In genomic region chr17:16083223-16083622, GRCh38 we compare ENCODE assay signal across 23 cellular contexts.
DNase-seq lines count a peak whose midpoint lies in the region; ATAC-seq, FAIRE-seq and TF ChIP-seq lines count a peak whose summit lies in the region.
"Had no signal": no experiment of that assay in that cellular context is flagged by ENCODE, and none has a peak within 500 bp of the region (broad histone marks: within the 10 kb centered on the region; RNA-seq: fewer than 3 reads in every experiment).

No MANE protein-coding gene starts in this region.

- DNase-seq in astrocyte (ENCODE audit: low read depth) (no peak), vagina (ENCODE audit: extremely low spot score in 2 of 2) (no peak), HUDEP-2 (lab: John Stamatoyannopoulos, UW; ENCODE audit: unreplicated experiment in 76 of 76) (no peak)
- DNase-seq in activated naive CD4-positive, alpha-beta T cell treated with anti-CD3 and anti-CD28 coated beads, Interleukin-2, amount 50 U/mL, for 16 hours: no peak
- DNase-seq: 8988T; ACHN; BE2C; C1 segment of cervical spinal cord; Caco-2; Calu3; CD4-positive, alpha-beta T cell; CD8-positive, alpha-beta T cell; DMS79 treated with DMSO at 0.1 percent for 48 hours; GF-D8 had no signal

- H3K27me3 Mint-ChIP-seq in astrocyte (ENCODE audit: low read depth, unreplicated experiment): no peaks in the 10 kb centered on the region
- H3K27me3 Mint-ChIP-seq: CD4-positive, alpha-beta T cell had no signal

- TF ChIP-seq POLR2A in vagina (IDR thresholded peaks at IDR 0.05): no peak

- H3K4me1 ChIP-seq in HEK293 (ENCODE audit: control insufficient read depth, insufficient read depth, low read length) (no peaks in the 10 kb centered on the region), astrocyte (ENCODE audit: insufficient read depth, low read length) (peaks cover 7% of the 10 kb centered on the region), vagina (peaks cover 16% of the 10 kb centered on the region)
- H3K4me1 ChIP-seq: BE2C, BLaER1, Caco-2 had no signal

- FAIRE-seq in astrocyte (lab: Jason Lieb, UNC): no peak
- FAIRE-seq: A204.1, D721Med, G401.6, GM12891, GM19239 had no signal

- H3K9ac ChIP-seq in astrocyte (ENCODE audit: low read length): no peak overlapping the region
- H3K9ac ChIP-seq: BLaER1 had no signal

- H2AFZ ChIP-seq in astrocyte (ENCODE audit: low read depth, low read length): no peak overlapping the region

- ATAC-seq in HG02970 (IDR thresholded peaks at IDR 0.05; ENCODE audit: low FRiP score, unreplicated experiment): no peak
- ATAC-seq: CD8-positive, alpha-beta T cell had no signal

- peaks cover 3% of the 10 kb centered on the region for H3K9me3 Mint-ChIP-seq in astrocyte (ENCODE audit: unreplicated experiment)
- H3K9me3 Mint-ChIP-seq: CD14-positive monocyte; CD4-positive, alpha-beta T cell; CD8-positive, alpha-beta T cell had no signal

- H3K27ac ChIP-seq in HEK293 (ENCODE audit: extremely low read depth, low read depth, low read length) (no peak overlapping the region), astrocyte (ENCODE audit: low read depth, low read length) (no peak overlapping the region), vagina (peak overlapping the region; percentile 36)
- H3K27ac ChIP-seq: BLaER1 had no signal

- H3K4me3 ChIP-seq in HEK293 (ENCODE audit: low read depth, low read length) (no peak overlapping the region), astrocyte (ENCODE audit: insufficient read depth, low read depth, low read length) (no peak overlapping the region), vagina (no peak overlapping the region)
- H3K4me3 ChIP-seq: BLaER1 had no signal

- no peak overlapping the region for H3K4me3 Mint-ChIP-seq in astrocyte (ENCODE audit: unreplicated experiment)
- H3K4me3 Mint-ChIP-seq: CD14-positive monocyte; CD4-positive, alpha-beta T cell; CD8-positive, alpha-beta T cell had no signal

- no peaks in the 10 kb centered on the region for H3K27me3 ChIP-seq in astrocyte (ENCODE audit: insufficient read depth, low read length)
- no peaks in the 10 kb centered on the region for H3K27me3 ChIP-seq in vagina
- H3K27me3 ChIP-seq: BE2C, BLaER1 had no signal

- H3K36me3 ChIP-seq in HEK293 (ENCODE audit: control insufficient read depth in 2 of 2, insufficient read depth in 1 of 2, low read length in 2 of 2) (peaks cover 43 to 66% of the 10 kb centered on the region in 2 experiments), astrocyte (ENCODE audit: insufficient read depth, low read length) (peaks cover 27% of the 10 kb centered on the region), vagina (peaks cover 0 to 27% of the 10 kb centered on the region in 2 donors)

- peaks cover 2% of the 10 kb centered on the region for H3K9me3 ChIP-seq in HEK293 (ENCODE audit: control insufficient read depth, insufficient read depth, low read depth, low read length)
- no peaks in the 10 kb centered on the region for H3K9me3 ChIP-seq in astrocyte (ENCODE audit: insufficient read depth, low read depth, low read length)
- no peaks in the 10 kb centered on the region for H3K9me3 ChIP-seq in vagina
- H3K9me3 ChIP-seq: BE2C, BLaER1, Caco-2 had no signal

- POLR2A ChIA-PET in HEK293 (lab: Yijun Ruan, JAX): interaction anchor here (0.7 kb wide), 1 partner anchor 25 kb away, joined by 3 read pairs; no protein-coding TSS in a partner anchor

- CTCF ChIA-PET in HEK293 (lab: Yijun Ruan, JAX): no interaction called here

- peaks cover 13% of the 10 kb centered on the region for H3K36me3 Mint-ChIP-seq in astrocyte (ENCODE audit: low read depth, unreplicated experiment)

- peaks cover 35% of the 10 kb centered on the region for H3K79me2 ChIP-seq in astrocyte (ENCODE audit: insufficient read depth, low read length)

- H3K4me2 ChIP-seq in astrocyte (ENCODE audit: low read length): no peak overlapping the region
- H3K4me2 ChIP-seq: BLaER1 had no signal

- H3K27ac Mint-ChIP-seq in astrocyte (ENCODE audit: unreplicated experiment): peak overlapping the region; percentile 75
- H3K27ac Mint-ChIP-seq: CD4-positive, alpha-beta T cell; CD8-positive, alpha-beta T cell had no signal

- TF ChIP-seq CTCF in HEK293 (tag by site-specific recombination; IDR thresholded peaks at IDR 0.05) (no peak), astrocyte (IDR thresholded peaks at IDR 0.05; ENCODE audit: insufficient read depth, low read depth, low read length) (no peak), vagina (IDR thresholded peaks at IDR 0.05) (no peak)

- peaks cover 18% of the 10 kb centered on the region for H4K20me1 ChIP-seq in astrocyte (ENCODE audit: insufficient read depth, low read length)
- H4K20me1 ChIP-seq: BLaER1 had no signal

- no peaks in the 10 kb centered on the region for H3K4me1 Mint-ChIP-seq in astrocyte (ENCODE audit: low read depth, unreplicated experiment)

- intact Hi-C loops in vagina (cut with DNase I): no loop called here

TF ChIP-seq in HEK293, 187 proteins besides CTCF, POLR2A, EP300 and RAD21:
- no peak for TF ChIP-seq ZNF529 (tag by site-specific recombination; IDR thresholded peaks at IDR 0.05; ENCODE audit: insufficient replicate concordance)
- TF ChIP-seq ZNF558 (tag by site-specific recombination; IDR thresholded peaks at IDR 0.05): peak; percentile 95
- TF ChIP-seq SCRT2 (tag by site-specific recombination; IDR thresholded peaks at IDR 0.05): no peak
- TF ChIP-seq ZNF394 (tag by site-specific recombination; IDR thresholded peaks at IDR 0.05; ENCODE audit: borderline replicate concordance): no peak
- no peak for TF ChIP-seq ZNF280C (tag by site-specific recombination; IDR thresholded peaks at IDR 0.05)
